12 cellular contexts compared by ENCODE assay signal in genomic region chr9:121197135-121197534, GRCh38. TPM values are rescaled to one million over a fixed set of nuclear protein-coding genes. Genes with fewer than 3 reads are reported as not detected.
DNase-seq lines count a peak whose midpoint lies in the region; ATAC-seq, FAIRE-seq and TF ChIP-seq lines count a peak whose summit lies in the region.
"Had no signal": no experiment of that assay in that cellular context is flagged by ENCODE, and none has a peak within 500 bp of the region (broad histone marks: within the 10 kb centered on the region; RNA-seq: fewer than 3 reads in every experiment).

No MANE protein-coding gene starts in this region.

- H3K4me3 Mint-ChIP-seq in T-helper 17 cell: no peak overlapping the region

- intact Hi-C loops in gastrocnemius medialis (cut with DNase I; ENCODE audit: low total_unique reads): no loop called here

- no peak for TF ChIP-seq EP300 in A549 (IDR thresholded peaks at IDR 0.05)

- no peaks in the 10 kb centered on the region for H3K36me3 Mint-ChIP-seq in T-helper 17 cell (ENCODE audit: low read depth)

- in situ Hi-C loops in gastrocnemius medialis (cut with MboI; ENCODE audit: low sequenced_read_pairs in 4 of 4): no loop called here

- H3K27me3 ChIP-seq in gastrocnemius medialis: no peaks in the 10 kb centered on the region

- H3K4me1 ChIP-seq in A549 (peaks cover 82% of the 10 kb centered on the region), gastrocnemius medialis (peaks cover 81 to 84% of the 10 kb centered on the region in 2 donors)

- no peaks in the 10 kb centered on the region for H3K27me3 Mint-ChIP-seq in T-helper 17 cell

- H3K36me3 ChIP-seq in gastrocnemius medialis: no peaks in the 10 kb centered on the region

- ATAC-seq in A549 (no peak), T-helper 17 cell (no peak), GM21367 (IDR thresholded peaks at IDR 0.05; ENCODE audit: unreplicated experiment) (no peak), gastrocnemius medialis (no peak)
- ATAC-seq: esophagus mucosa had no signal

- 97% methylated on average over 1 of the region's 1 CpG for WGBS in A549 (ENCODE audit: missing lambda C conversion rate)

- POLR2A ChIA-PET in A549 (lab: Yijun Ruan, JAX): no interaction called here

- TF ChIP-seq RAD21 in A549 (conservative IDR thresholded peaks at IDR 0.05 in 1 of 2, IDR thresholded peaks at IDR 0.05 in 1 of 2): no peak

- peak overlapping the region; percentile 91 for H3K4me2 ChIP-seq in A549

- FAIRE-seq in A549 (lab: Jason Lieb, UNC): no peak

- H3K27ac ChIP-seq in A549: no peak overlapping the region
- H3K27ac ChIP-seq in gastrocnemius medialis: no peak overlapping the region

- H3K9me3 ChIP-seq in A549: no peaks in the 10 kb centered on the region
- H3K9me3 ChIP-seq in T-helper 17 cell (ENCODE audit: control insufficient read depth, low read length, poor library complexity, severe bottlenecking): no peaks in the 10 kb centered on the region
- H3K9me3 ChIP-seq in gastrocnemius medialis: no peaks in the 10 kb centered on the region

- DNase-seq in A549 (ENCODE audit: low read depth in 1 of 2, low spot score in 1 of 2): peak in 1 of 2 experiments; percentile 21
- no peak for DNase-seq in T-helper 17 cell
- DNase-seq in fibroblast of the aortic adventitia (ENCODE audit: low read depth): no peak
- DNase-seq in GOT3 (lab: John Stamatoyannopoulos, UW): no peak
- no peak for DNase-seq in NCI-H748 treated with DMSO at 0.1 percent for 48 hours (lab: John Stamatoyannopoulos, UW)
- no peak for DNase-seq in gastrocnemius medialis
- DNase-seq: activated CD4-positive, alpha-beta T cell treated with anti-CD3 and anti-CD28 coated beads, Interleukin-2, amount 10 ng/mL, durations not matched to agents 24 days and 14 days; activated effector memory CD4-positive, alpha-beta T cell treated with Interleukin-2 at 50 U/mL for 16 hours; central memory CD4-positive, alpha-beta T cell had no signal

- H3K27ac Mint-ChIP-seq in T-helper 17 cell: peak overlapping the region; percentile 90
- H3K27ac Mint-ChIP-seq: activated CD4-positive, alpha-beta T cell treated with anti-CD3 and anti-CD28 coated beads, Interleukin-2, amount 10 ng/mL, durations not matched to agents 24 days and 14 days had no signal

- H3K4me3 ChIP-seq in A549 (no peak overlapping the region), GM08714 (ENCODE audit: low read length) (peak overlapping the region; percentile 39; the same call in 1 of the 2 replicates), fibroblast of the aortic adventitia (ENCODE audit: low read depth, low read length) (no peak overlapping the region), gastrocnemius medialis (no peak overlapping the region)

- TF ChIP-seq POLR2A in A549 (IDR thresholded peaks at IDR 0.05; ENCODE audit: low read length): no peak
- no peak for TF ChIP-seq POLR2A in gastrocnemius medialis (IDR thresholded peaks at IDR 0.05)

- no peak for TF ChIP-seq CTCF in A549 (IDR thresholded peaks at IDR 0.05)
- peak; percentile 22 for TF ChIP-seq CTCF in fibroblast of the aortic adventitia (IDR thresholded peaks at IDR 0.05; ENCODE audit: insufficient read depth, low read length)
- no peak for TF ChIP-seq CTCF in gastrocnemius medialis (IDR thresholded peaks at IDR 0.05 in 4 of 5, conservative IDR thresholded peaks at IDR 0.05 in 1 of 5)

- CTCF ChIA-PET in A549 (lab: Yijun Ruan, JAX): interaction anchor here (1.3 kb wide), 2 partner anchors 16 to 27 kb away, joined by 3 to 5 read pairs; no protein-coding TSS in a partner anchor

- peaks cover 47% of the 10 kb centered on the region for H3K4me1 Mint-ChIP-seq in T-helper 17 cell

TF ChIP-seq in A549, 52 proteins besides CTCF, POLR2A, EP300 and RAD21:
- no peak for TF ChIP-seq PHF8 (IDR thresholded peaks at IDR 0.05; ENCODE audit: borderline replicate concordance, low read depth)
- TF ChIP-seq RFX5 (IDR thresholded peaks at IDR 0.05): no peak
- TF ChIP-seq ZNF302 (CRISPR knock-in tag; IDR thresholded peaks at IDR 0.05): no peak
- no peak for TF ChIP-seq HDAC2 (IDR thresholded peaks at IDR 0.05)
- no peak for TF ChIP-seq JUN (IDR thresholded peaks at IDR 0.05)
- TF ChIP-seq HOXA7 (CRISPR knock-in tag; IDR thresholded peaks at IDR 0.05): no peak
- TF ChIP-seq KDM1A (IDR thresholded peaks at IDR 0.05; ENCODE audit: low read depth): no peak
- TF ChIP-seq, protein P1, sequence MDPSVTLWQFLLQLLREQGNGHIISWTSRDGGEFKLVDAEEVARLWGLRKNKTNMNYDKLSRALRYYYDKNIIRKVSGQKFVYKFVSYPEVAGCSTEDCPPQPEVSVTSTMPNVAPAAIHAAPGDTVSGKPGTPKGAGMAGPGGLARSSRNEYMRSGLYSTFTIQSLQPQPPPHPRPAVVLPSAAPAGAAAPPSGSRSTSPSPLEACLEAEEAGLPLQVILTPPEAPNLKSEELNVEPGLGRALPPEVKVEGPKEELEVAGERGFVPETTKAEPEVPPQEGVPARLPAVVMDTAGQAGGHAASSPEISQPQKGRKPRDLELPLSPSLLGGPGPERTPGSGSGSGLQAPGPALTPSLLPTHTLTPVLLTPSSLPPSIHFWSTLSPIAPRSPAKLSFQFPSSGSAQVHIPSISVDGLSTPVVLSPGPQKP (IDR thresholded peaks at IDR 0.05; ENCODE audit: low read depth, low read length): no peak
- no peak for TF ChIP-seq CBX8 (IDR thresholded peaks at IDR 0.05)
TF ChIP-seq in A549: peak in this region for 0.

RNA-seq across cellular contexts. Expression of gene RAB14, which starts 4.5 kb away (rescaled TPM):
- 54.1 and 55.7 TPM in 2 replicates for polyA plus RNA-seq in A549 (2011; rRNA removed)
- 12.6 and 14.0 TPM in 2 replicates for polyA plus RNA-seq in A549 (2012; cell fraction: cytosol; rRNA removed)
- polyA plus RNA-seq in A549 (2012; cell fraction: nucleus; rRNA removed): 6.3 and 11.1 TPM in 2 replicates
- 38.4 to 40.2 TPM (median 38.8 TPM) in 3 replicates for polyA plus RNA-seq in A549 (2017; fragmentation: RNase III; extraction: RNeasy Plus Mini Kit Qiagen cat#74134 plus additional on column Dnase treatment)
- polyA minus RNA-seq in A549 (2011; rRNA and poly(A)+ RNA removed): 14.2 and 15.3 TPM in 2 replicates
- total RNA-seq in T-helper 17 cell: 10 to 100 TPM; 42.1 to 49.8 TPM
- total RNA-seq in fibroblast of the aortic adventitia (ENCODE audit: low replicate concordance): 24.0 and 47.8 TPM in 2 replicates
- 10 to 100 TPM; 18.7 to 26.8 (median 19.5) TPM for total RNA-seq in gastrocnemius medialis
